In genomic region chrX:18406531-18407266, GRCh38 we compare ENCODE assay signal across 20 cellular contexts. TPM values are rescaled to one million over a fixed set of nuclear protein-coding genes. Genes with fewer than 3 reads are reported as not detected.
A peak's percentile ranks its signal among the peaks of the same experiment; 100 is the strongest.
DNase-seq lines count a peak whose midpoint lies in the region; ATAC-seq, FAIRE-seq and TF ChIP-seq lines count a peak whose summit lies in the region.
"Had no signal": no experiment of that assay in that cellular context is flagged by ENCODE, and none has a peak within 500 bp of the region (broad histone marks: within the 10 kb centered on the region; RNA-seq: fewer than 3 reads in every experiment).

No MANE protein-coding gene starts in this region.

- CTCF ChIA-PET in HepG2 (lab: Yijun Ruan, JAX; ENCODE audit: low intra/inter-chr PET ratio, low total read pairs): no interaction called here

- no peaks in the 10 kb centered on the region for H3K79me2 ChIP-seq in HepG2 (ENCODE audit: insufficient read depth, low read length)

- no peaks in the 10 kb centered on the region for H3K36me3 ChIP-seq in HepG2 (replicated peaks in 1 of 2; ENCODE audit: control insufficient read depth in 1 of 2, insufficient read depth in 2 of 2, low read length in 2 of 2)
- H3K36me3 ChIP-seq: BLaER1 had no signal

- H2AFZ ChIP-seq in HepG2 (ENCODE audit: low read length): no peak overlapping the region

- H3K9me3 ChIP-seq in HepG2 (ENCODE audit: low read length): no peaks in the 10 kb centered on the region
- H3K9me3 ChIP-seq: BLaER1 had no signal

- intact Hi-C loops in left colon (cut with DNase I, micrococcal nuclease): no loop called here
- intact Hi-C loops in HepG2 (cut with micrococcal nuclease; ENCODE audit: unreplicated experiment): no loop called here

- no peak for TF ChIP-seq RAD21 in HepG2 (CRISPR knock-in tag; IDR thresholded peaks at IDR 0.05)

- peak; percentile 60 for ATAC-seq in SK-N-SH treated with all-trans-retinoic acid at 6 μM for 48 hours
- peak; percentile 49 for ATAC-seq in left colon
- no peak for ATAC-seq in HepG2
- no peak for ATAC-seq in GM21619 (IDR thresholded peaks at IDR 0.05; ENCODE audit: unreplicated experiment)

- no peak overlapping the region for H3K9ac ChIP-seq in HepG2 (ENCODE audit: insufficient read depth, low read depth, low read length)
- H3K9ac ChIP-seq: BLaER1 had no signal

- peaks cover 21% of the 10 kb centered on the region for H3K4me1 ChIP-seq in HepG2 (ENCODE audit: insufficient read depth, low read length)
- H3K4me1 ChIP-seq: BLaER1 had no signal

- no peak for TF ChIP-seq CTCF in HepG2 (CRISPR knock-in tag; IDR thresholded peaks at IDR 0.05)

- no peak overlapping the region for H3K27ac ChIP-seq in HepG2 (ENCODE audit: extremely low read length, insufficient read depth, low read length)
- H3K27ac ChIP-seq: BLaER1 had no signal

- no peak for TF ChIP-seq EP300 in HepG2 (IDR thresholded peaks at IDR 0.05; ENCODE audit: low read depth in 2 of 2, low read length in 2 of 2)
- no peak for TF ChIP-seq EP300 in HepG2 (CRISPR knock-in tag; IDR thresholded peaks at IDR 0.05; ENCODE audit: borderline replicate concordance)

- peak; percentile 20 for DNase-seq in EL
- DNase-seq in HS-5 (ENCODE audit: low read depth): peak; percentile 61
- DNase-seq in left colon: no peak
- no peak for DNase-seq in HepG2 (ENCODE audit: low spot score)
- no peak for DNase-seq in activated CD4-positive, CD25-positive, alpha-beta regulatory T cell treated with anti-CD3 and anti-CD28 coated beads, Interleukin-2, amount 50 U/mL, for 72 hours
- no peak for DNase-seq in UCSD-AML1 (lab: John Stamatoyannopoulos, UW; ENCODE audit: unreplicated experiment)
- DNase-seq: CD8-positive, alpha-beta memory T cell; DMS53; H7; KBM-7; NCI-H1105; NCI-H2081; NCI-H748 treated with DMSO at 0.1 percent for 48 hours; OCI-M1; RPMI8226; SIG-M5 had no signal

- BruUV-seq in HepG2 (replicated peaks; lab: Mats Ljungman, UMichigan): no TSS peak

- no peak for TF ChIP-seq POLR2A in HepG2 (IDR thresholded peaks at IDR 0.05; ENCODE audit: insufficient read depth in 1 of 2, low read depth in 2 of 2, low read length in 2 of 2)

- POLR2A ChIA-PET in HepG2 (lab: Yijun Ruan, JAX): no interaction called here

- H3K27me3 ChIP-seq in HepG2 (ENCODE audit: control insufficient read depth in 1 of 2, insufficient read depth in 2 of 2, low read length in 2 of 2): no peaks in the 10 kb centered on the region

- FAIRE-seq in HepG2 (lab: Jason Lieb, UNC): no peak
- FAIRE-seq: A204.1 had no signal

- in situ Hi-C loops in HepG2 (cut with HindIII; ENCODE audit: extremely low pct_ligation_motif_present, low pct_unique_long_range_greater_than_20kb): no loop called here

- no peak overlapping the region for H3K4me3 ChIP-seq in HepG2 (replicated peaks in 1 of 3; ENCODE audit: insufficient read depth in 1 of 3, low read depth in 2 of 3, low read length in 3 of 3)
- H3K4me3 ChIP-seq: BLaER1 had no signal

- WGBS in HepG2 (ENCODE audit: low lambda C conversion rate): 84% methylated on average over 8 of the region's 8 CpGs

- H4K20me1 ChIP-seq in HepG2 (ENCODE audit: insufficient read depth, low read length): no peaks in the 10 kb centered on the region
- H4K20me1 ChIP-seq: BLaER1 had no signal

- H3K4me2 ChIP-seq in HepG2 (ENCODE audit: low read depth, low read length): no peak overlapping the region
- H3K4me2 ChIP-seq: BLaER1 had no signal

TF ChIP-seq in HepG2, 621 proteins besides CTCF, POLR2A, EP300 and RAD21 (continues in another document):
- TF ChIP-seq ZNF235 (CRISPR knock-in tag; IDR thresholded peaks at IDR 0.05; ENCODE audit: borderline replicate concordance) (no peak), ZBTB46 (CRISPR knock-in tag; IDR thresholded peaks at IDR 0.05; ENCODE audit: borderline replicate concordance) (no peak), ZNF598 (CRISPR knock-in tag; IDR thresholded peaks at IDR 0.05; ENCODE audit: borderline replicate concordance) (no peak)

RNA-seq across cellular contexts. Expression of gene CDKL5, which starts 18.7 kb away (rescaled TPM):
- 1 to 10 TPM; 4.2 to 5.0 TPM for total RNA-seq in left colon
- 7.0 and 9.2 TPM in 2 replicates for total RNA-seq in HepG2 (2016; rRNA removed; fragmentation: Illumina TruSeq; extraction: Trizol)
- 2.6 and 4.6 TPM in 2 replicates for total RNA-seq in HepG2 (2016; cell fraction: cytosol; rRNA removed; fragmentation: Illumina TruSeq; extraction: Trizol; ENCODE audit: low read depth)
- total RNA-seq in HepG2 (2016; cell fraction: insoluble cytoplasmic fraction; rRNA removed; fragmentation: Illumina TruSeq; extraction: Trizol): 5.7 and 8.2 TPM in 2 replicates
- 3.7 and 3.9 TPM in 2 replicates for total RNA-seq in HepG2 (2016; cell fraction: membrane; rRNA removed; fragmentation: Illumina TruSeq; extraction: Trizol)
- 14.0 and 14.8 TPM in 2 replicates for total RNA-seq in HepG2 (2016; cell fraction: nucleus; rRNA removed; fragmentation: Illumina TruSeq; extraction: Trizol)
- polyA plus RNA-seq in HepG2 (2011; rRNA removed): 2.1 and 2.8 TPM in 2 replicates
- polyA plus RNA-seq in HepG2 (2011; cell fraction: cytosol; rRNA removed): 1.3 and 1.5 TPM in 2 replicates
- polyA plus RNA-seq in HepG2 (2011; cell fraction: nucleus; rRNA removed): 2.6 and 3.3 TPM in 2 replicates
- 2.1 and 2.2 TPM in 2 replicates for polyA plus RNA-seq in HepG2 (2012)
- polyA plus RNA-seq in HepG2 (2016; cell fraction: cytosol; fragmentation: Illumina TruSeq; extraction: Trizol; ENCODE audit: low read depth): 0.06 and 0.17 TPM in 2 replicates
- 2.9 and 3.0 TPM in 2 replicates for polyA plus RNA-seq in HepG2 (2016; cell fraction: insoluble cytoplasmic fraction; fragmentation: Illumina TruSeq; extraction: Trizol; ENCODE audit: low read depth)
- 0.21 and 0.27 TPM in 2 replicates for polyA plus RNA-seq in HepG2 (2016; cell fraction: membrane; fragmentation: Illumina TruSeq; extraction: Trizol; ENCODE audit: low read depth)
- polyA plus RNA-seq in HepG2 (2016; cell fraction: nucleus; fragmentation: Illumina TruSeq; extraction: Trizol; ENCODE audit: insufficient read depth, low read depth): 8.9 and 9.6 TPM in 2 replicates
- 6.2 and 9.6 TPM in 2 replicates for polyA minus RNA-seq in HepG2 (2011; rRNA and poly(A)+ RNA removed; ENCODE audit: low replicate concordance)
- 3.5 and 4.9 TPM in 2 replicates for polyA minus RNA-seq in HepG2 (2011; cell fraction: cytosol; rRNA and poly(A)+ RNA removed)
- 13.6 and 13.8 TPM in 2 replicates for polyA minus RNA-seq in HepG2 (2011; cell fraction: nucleus; rRNA and poly(A)+ RNA removed)

RNA-seq across cellular contexts. Expression of gene SCML2, which starts 52.2 kb away (rescaled TPM):
- total RNA-seq in left colon: 1 to 10 TPM; 1.0 to 1.3 TPM
- total RNA-seq in HepG2 (2016; rRNA removed; fragmentation: Illumina TruSeq; extraction: Trizol): 7.6 and 8.7 TPM in 2 replicates
- 2.7 and 3.4 TPM in 2 replicates for total RNA-seq in HepG2 (2016; cell fraction: cytosol; rRNA removed; fragmentation: Illumina TruSeq; extraction: Trizol; ENCODE audit: low read depth)
- 6.9 and 9.9 TPM in 2 replicates for total RNA-seq in HepG2 (2016; cell fraction: insoluble cytoplasmic fraction; rRNA removed; fragmentation: Illumina TruSeq; extraction: Trizol)
- 3.2 and 3.8 TPM in 2 replicates for total RNA-seq in HepG2 (2016; cell fraction: membrane; rRNA removed; fragmentation: Illumina TruSeq; extraction: Trizol)
- 6.9 and 7.2 TPM in 2 replicates for total RNA-seq in HepG2 (2016; cell fraction: nucleus; rRNA removed; fragmentation: Illumina TruSeq; extraction: Trizol)
- polyA plus RNA-seq in HepG2 (2011; rRNA removed): 4.5 and 5.1 TPM in 2 replicates
- polyA plus RNA-seq in HepG2 (2011; cell fraction: cytosol; rRNA removed): 2.6 and 3.2 TPM in 2 replicates
- polyA plus RNA-seq in HepG2 (2011; cell fraction: nucleus; rRNA removed): 3.9 and 4.4 TPM in 2 replicates
- 4.2 and 4.4 TPM in 2 replicates for polyA plus RNA-seq in HepG2 (2012)
- 0.35 and 0.52 TPM in 2 replicates for polyA plus RNA-seq in HepG2 (2016; cell fraction: cytosol; fragmentation: Illumina TruSeq; extraction: Trizol; ENCODE audit: low read depth)
- polyA plus RNA-seq in HepG2 (2016; cell fraction: insoluble cytoplasmic fraction; fragmentation: Illumina TruSeq; extraction: Trizol; ENCODE audit: low read depth): 9.5 and 13.2 TPM in 2 replicates
- 1.8 and 2.3 TPM in 2 replicates for polyA plus RNA-seq in HepG2 (2016; cell fraction: membrane; fragmentation: Illumina TruSeq; extraction: Trizol; ENCODE audit: low read depth)
- 13.4 and 13.9 TPM in 2 replicates for polyA plus RNA-seq in HepG2 (2016; cell fraction: nucleus; fragmentation: Illumina TruSeq; extraction: Trizol; ENCODE audit: insufficient read depth, low read depth)
- 1.1 and 4.9 TPM in 2 replicates for polyA minus RNA-seq in HepG2 (2011; rRNA and poly(A)+ RNA removed; ENCODE audit: low replicate concordance)
- 3.4 and 3.9 TPM in 2 replicates for polyA minus RNA-seq in HepG2 (2011; cell fraction: cytosol; rRNA and poly(A)+ RNA removed)
- 5.2 and 5.9 TPM in 2 replicates for polyA minus RNA-seq in HepG2 (2011; cell fraction: nucleus; rRNA and poly(A)+ RNA removed)

Comparison
In these comparisons a context has a peak if more than half of its experiments do, and no peak if none do; other contexts are left out.
1. DNase-seq: peak in EL (single experiment) and HS-5 (single experiment); none in left colon (0 of 2), HepG2 (single experiment), activated CD4-positive, CD25-positive, alpha-beta regulatory T cell treated with anti-CD3 and anti-CD28 coated beads, Interleukin-2, amount 50 U/mL, for 72 hours (single experiment) and UCSD-AML1 (single experiment).
2. ATAC-seq: peak in SK-N-SH treated with all-trans-retinoic acid at 6 μM for 48 hours (single experiment) and left colon (single experiment); none in HepG2 (single experiment) and GM21619 (single experiment).